Comparison of ENCODE assay signal across 8 cellular contexts in genomic region chr7:120337308-120337907, GRCh38.
DNase-seq lines count a peak whose midpoint lies in the region; ATAC-seq and TF ChIP-seq lines count a peak whose summit lies in the region.

No MANE protein-coding gene starts in this region.

- no peaks in the 10 kb centered on the region for H3K27me3 ChIP-seq in IMR-90 (ENCODE audit: control insufficient read depth, insufficient read depth, low read length)
- no peaks in the 10 kb centered on the region for H3K27me3 ChIP-seq in smooth muscle cell (ENCODE audit: low read depth)

- dilution Hi-C loops in IMR-90 (cut with HindIII; ENCODE audit: low sequenced_read_pairs, unreplicated experiment), result no loop called here

- CTCF ChIA-PET in IMR-90 (lab: Yijun Ruan, JAX), result interaction anchor here (0.6 to 1.0 kb wide), 2 partner anchors 10 to 11 kb away, joined by 3 read pairs; no protein-coding TSS in a partner anchor

- H2AK5ac ChIP-seq in IMR-90 (ENCODE audit: low read depth, low read length), result no peak overlapping the region

- H3K9me3 ChIP-seq in IMR-90 (ENCODE audit: control insufficient read depth, insufficient read depth, low read length) (no peaks in the 10 kb centered on the region), smooth muscle cell (replicated peaks; ENCODE audit: low read depth) (no peaks in the 10 kb centered on the region)

- no peak overlapping the region for H2BK120ac ChIP-seq in IMR-90 (ENCODE audit: low read depth, low read length)

- no peak overlapping the region for H2AFZ ChIP-seq in IMR-90 (replicated peaks; ENCODE audit: low read length, poor library complexity)
- H2AFZ ChIP-seq in smooth muscle cell (ENCODE audit: low read depth), result no peak overlapping the region

- no CpG with 5 or more reads among the region's 1 CpG for WGBS in IMR-90 (ENCODE audit: extremely low coverage in 2 of 2, insufficient read length in 1 of 2), 2 experiments
- 23% methylated on average over 1 of the region's 1 CpG for WGBS in smooth muscle cell (ENCODE audit: low lambda C conversion rate)

- H3K18ac ChIP-seq in IMR-90 (ENCODE audit: low read depth, low read length), result no peak overlapping the region

- H3K27me3 Mint-ChIP-seq in brain, result no peaks in the 10 kb centered on the region

- no peak for TF ChIP-seq RAD21 in IMR-90 (IDR thresholded peaks at IDR 0.05; ENCODE audit: low read length)

- H4K91ac ChIP-seq in IMR-90 (ENCODE audit: insufficient read depth, low read depth, low read length), result no peak overlapping the region

- in situ Hi-C loops in IMR-90 (cut with MboI; ENCODE audit: low sequenced_read_pairs), result no loop called here

- TF ChIP-seq CTCF in IMR-90 (conservative IDR thresholded peaks at IDR 0.05; ENCODE audit: low read depth, low read length) (peak; percentile 27; the same call in 1 of the 2 replicates), brain (conservative IDR thresholded peaks at IDR 0.05) (peak; percentile 28 to 65), smooth muscle cell (IDR thresholded peaks at IDR 0.05; ENCODE audit: borderline replicate concordance, insufficient read depth, poor library complexity, severe bottlenecking) (peak; percentile 56)

- H3K4me2 ChIP-seq in IMR-90 (ENCODE audit: low read depth, low read length) (no peak overlapping the region), smooth muscle cell (no peak overlapping the region)

- H3F3A ChIP-seq in smooth muscle cell (ENCODE audit: low read depth), result no peaks in the 10 kb centered on the region

- no peaks in the 10 kb centered on the region for H3K79me2 ChIP-seq in smooth muscle cell (ENCODE audit: low read depth)

- H2BK5ac ChIP-seq in IMR-90 (ENCODE audit: low read depth, low read length, poor library complexity, severe bottlenecking), result no peak overlapping the region

- no peak overlapping the region for H3K4ac ChIP-seq in IMR-90 (ENCODE audit: low read depth, low read length)

- no peak overlapping the region for H4K5ac ChIP-seq in IMR-90 (ENCODE audit: low read depth, low read length)

- no peak overlapping the region for H3K14ac ChIP-seq in IMR-90 (replicated peaks; ENCODE audit: low read depth, low read length)

- H3K4me1 ChIP-seq in IMR-90 (ENCODE audit: control insufficient read depth, insufficient read depth, low read length) (no peaks in the 10 kb centered on the region), smooth muscle cell (ENCODE audit: low read depth) (no peaks in the 10 kb centered on the region)

- POLR2A ChIA-PET in IMR-90 (lab: Charles Lee; ENCODE audit: unreplicated experiment), result no interaction called here

- H3K9me3 Mint-ChIP-seq in brain, result no peaks in the 10 kb centered on the region

- H4K20me1 ChIP-seq in IMR-90 (ENCODE audit: insufficient read depth, low read length), result no peaks in the 10 kb centered on the region
- H4K20me1 ChIP-seq in smooth muscle cell (ENCODE audit: low read depth), result no peaks in the 10 kb centered on the region

- BruUV-seq in IMR-90 (replicated peaks; lab: Mats Ljungman, UMichigan), result no TSS peak

- ATAC-seq in GM19463 (IDR thresholded peaks at IDR 0.05; ENCODE audit: unreplicated experiment), result peak; percentile 25
- ATAC-seq in IMR-90 (ENCODE audit: low read depth), result peak; percentile 65
- no peak for ATAC-seq in HG03196 (IDR thresholded peaks at IDR 0.05; ENCODE audit: unreplicated experiment)

- H3K9ac ChIP-seq in IMR-90 (ENCODE audit: low read depth, low read length) (no peak overlapping the region), smooth muscle cell (ENCODE audit: low read depth) (no peak overlapping the region)

- H2AK9ac ChIP-seq in IMR-90 (replicated peaks; ENCODE audit: low read depth, low read length, poor library complexity), result no peak overlapping the region

- DNase-seq in D341Med (ENCODE audit: low spot score), result peak; percentile 37
- peak; percentile 0 for DNase-seq in IMR-90
- DNase-seq in smooth muscle cell (lab: John Stamatoyannopoulos, UW; ENCODE audit: unreplicated experiment), result no peak
- DNase-seq in T-helper 1 cell, result no peak
- no peak for DNase-seq in DMS79 treated with DMSO at 0.1 percent for 48 hours (lab: John Stamatoyannopoulos, UW)

- H3K36me3 ChIP-seq in IMR-90 (ENCODE audit: control insufficient read depth, insufficient read depth, low read length) (no peaks in the 10 kb centered on the region), smooth muscle cell (ENCODE audit: low read depth) (no peaks in the 10 kb centered on the region)

- H3K27ac ChIP-seq in IMR-90 (ENCODE audit: insufficient read depth, low read length), result no peak overlapping the region
- H3K27ac ChIP-seq in smooth muscle cell (ENCODE audit: low read depth), result no peak overlapping the region

- H3K4me3 ChIP-seq in IMR-90 (ENCODE audit: insufficient read depth, low read depth, low read length) (no peak overlapping the region), smooth muscle cell (no peak overlapping the region)

- H3K4me1 Mint-ChIP-seq in brain, result no peaks in the 10 kb centered on the region

- no peak overlapping the region for H3K56ac ChIP-seq in IMR-90 (ENCODE audit: extremely low read depth, insufficient read depth, low read length)

- no peaks in the 10 kb centered on the region for H3K79me1 ChIP-seq in IMR-90 (ENCODE audit: low read depth in 1 of 2, low read length in 2 of 2)

- H3K4me3 Mint-ChIP-seq in brain, result no peak overlapping the region

- no peak overlapping the region for H2BK15ac ChIP-seq in IMR-90 (ENCODE audit: low read depth, low read length)

- no peak overlapping the region for H2BK20ac ChIP-seq in IMR-90 (ENCODE audit: low read depth, low read length)

- H3K23ac ChIP-seq in IMR-90 (ENCODE audit: low read depth, low read length), result no peak overlapping the region

- intact Hi-C loops in IMR-90 (cut with micrococcal nuclease), result loop anchor here (10.0 kb wide), 1 partner anchor 1063 kb away; no protein-coding TSS in a partner anchor

- no peak overlapping the region for H4K8ac ChIP-seq in IMR-90 (ENCODE audit: low read depth in 2 of 2, low read length in 2 of 2)

- TF ChIP-seq POLR2A in IMR-90 (IDR thresholded peaks at IDR 0.05; ENCODE audit: low read depth, low read length), result no peak

- H3K27ac Mint-ChIP-seq in brain, result no peak overlapping the region

- H3K9me1 ChIP-seq in IMR-90 (ENCODE audit: insufficient read depth, low read length), result no peaks in the 10 kb centered on the region

- no peaks in the 10 kb centered on the region for H3K36me3 Mint-ChIP-seq in brain

TF ChIP-seq in IMR-90, 13 proteins besides CTCF, POLR2A, EP300 and RAD21:
- no peak for TF ChIP-seq MAFK (IDR thresholded peaks at IDR 0.05; ENCODE audit: low read depth, low read length)
- TF ChIP-seq RCOR1 (IDR thresholded peaks at IDR 0.05; ENCODE audit: insufficient replicate concordance, low read length), result no peak
- no peak for TF ChIP-seq CEBPB (IDR thresholded peaks at IDR 0.05; ENCODE audit: low read depth, low read length)
- TF ChIP-seq FOS (IDR thresholded peaks at IDR 0.05; ENCODE audit: low read depth, low read length), result no peak
- no peak for TF ChIP-seq USF2 (IDR thresholded peaks at IDR 0.05; ENCODE audit: low read depth, low read length)
- no peak for TF ChIP-seq ELK1 (IDR thresholded peaks at IDR 0.05; ENCODE audit: borderline replicate concordance, low read depth, low read length)
- TF ChIP-seq CHD1 (IDR thresholded peaks at IDR 0.05; ENCODE audit: low read depth, low read length), result no peak
- TF ChIP-seq NFE2L2 (IDR thresholded peaks at IDR 0.05; ENCODE audit: low read depth, low read length), result no peak
- TF ChIP-seq RFX5 (IDR thresholded peaks at IDR 0.05; ENCODE audit: low read depth, low read length), result no peak
- TF ChIP-seq SMC3 (IDR thresholded peaks at IDR 0.05; ENCODE audit: low read depth, low read length), result no peak
- no peak for TF ChIP-seq BHLHE40 (IDR thresholded peaks at IDR 0.05; ENCODE audit: low read depth, low read length)
TF ChIP-seq in IMR-90: peak in this region for 0.

Comparison
In these comparisons a context has a peak if more than half of its experiments do, and no peak if none do; other contexts are left out.
1. DNase-seq: peak in D341Med (single experiment) and IMR-90 (single experiment); none in smooth muscle cell (single experiment), T-helper 1 cell (0 of 5) and DMS79 treated with DMSO at 0.1 percent for 48 hours (single experiment).
2. Peak in every context shown above with its lines, with median percentiles within 50 percentile points of each other: CTCF ChIP-seq.